In genomic region chr22:20951151-20951931, GRCh38 we compare ENCODE assay signal across 1 cellular context.
TF ChIP-seq lines count a peak whose summit lies in the region.

No MANE protein-coding gene starts in this region.

TF ChIP-seq in HepG2, 621 proteins besides CTCF, POLR2A, EP300 and RAD21 (continues in another document):
- peak; percentile 28; the same call in 1 of the 2 replicates for TF ChIP-seq PITX1 (CRISPR knock-in tag; IDR thresholded peaks at IDR 0.05)
- no peak for TF ChIP-seq HNF4G (IDR thresholded peaks at IDR 0.05; ENCODE audit: borderline replicate concordance, low read depth, low read length)
- TF ChIP-seq HNF4G (CRISPR knock-in tag; IDR thresholded peaks at IDR 0.05; ENCODE audit: borderline replicate concordance, low read depth) = 0 out of 2 replicates have a peak, but pooled peaks have one; percentile 16
- TF ChIP-seq MEIS1 (CRISPR knock-in tag; IDR thresholded peaks at IDR 0.05; ENCODE audit: borderline replicate concordance) = peak; percentile 57; the same call in 1 of the 2 replicates
- TF ChIP-seq TAF1 (CRISPR knock-in tag; IDR thresholded peaks at IDR 0.05) = peak; percentile 4; the same call in 1 of the 2 replicates
- no peak for TF ChIP-seq CREB1 (IDR thresholded peaks at IDR 0.05)
- TF ChIP-seq CREB1 (CRISPR knock-in tag; IDR thresholded peaks at IDR 0.05) = 0 out of 2 replicates have a peak, but pooled peaks have one; percentile 15
- peak; percentile 94 for TF ChIP-seq HNF1A (IDR thresholded peaks at IDR 0.05; ENCODE audit: low read depth)
- peak; percentile 95 for TF ChIP-seq HNF1A (CRISPR knock-in tag; IDR thresholded peaks at IDR 0.05; ENCODE audit: borderline replicate concordance)
- 0 out of 2 replicates have a peak, but pooled peaks have one; percentile 45 for TF ChIP-seq ZNF292 (CRISPR knock-in tag; IDR thresholded peaks at IDR 0.05; ENCODE audit: borderline replicate concordance, low read depth)
- no peak for TF ChIP-seq ZNF512 (CRISPR knock-in tag; IDR thresholded peaks at IDR 0.05)
- TF ChIP-seq, protein P1, sequence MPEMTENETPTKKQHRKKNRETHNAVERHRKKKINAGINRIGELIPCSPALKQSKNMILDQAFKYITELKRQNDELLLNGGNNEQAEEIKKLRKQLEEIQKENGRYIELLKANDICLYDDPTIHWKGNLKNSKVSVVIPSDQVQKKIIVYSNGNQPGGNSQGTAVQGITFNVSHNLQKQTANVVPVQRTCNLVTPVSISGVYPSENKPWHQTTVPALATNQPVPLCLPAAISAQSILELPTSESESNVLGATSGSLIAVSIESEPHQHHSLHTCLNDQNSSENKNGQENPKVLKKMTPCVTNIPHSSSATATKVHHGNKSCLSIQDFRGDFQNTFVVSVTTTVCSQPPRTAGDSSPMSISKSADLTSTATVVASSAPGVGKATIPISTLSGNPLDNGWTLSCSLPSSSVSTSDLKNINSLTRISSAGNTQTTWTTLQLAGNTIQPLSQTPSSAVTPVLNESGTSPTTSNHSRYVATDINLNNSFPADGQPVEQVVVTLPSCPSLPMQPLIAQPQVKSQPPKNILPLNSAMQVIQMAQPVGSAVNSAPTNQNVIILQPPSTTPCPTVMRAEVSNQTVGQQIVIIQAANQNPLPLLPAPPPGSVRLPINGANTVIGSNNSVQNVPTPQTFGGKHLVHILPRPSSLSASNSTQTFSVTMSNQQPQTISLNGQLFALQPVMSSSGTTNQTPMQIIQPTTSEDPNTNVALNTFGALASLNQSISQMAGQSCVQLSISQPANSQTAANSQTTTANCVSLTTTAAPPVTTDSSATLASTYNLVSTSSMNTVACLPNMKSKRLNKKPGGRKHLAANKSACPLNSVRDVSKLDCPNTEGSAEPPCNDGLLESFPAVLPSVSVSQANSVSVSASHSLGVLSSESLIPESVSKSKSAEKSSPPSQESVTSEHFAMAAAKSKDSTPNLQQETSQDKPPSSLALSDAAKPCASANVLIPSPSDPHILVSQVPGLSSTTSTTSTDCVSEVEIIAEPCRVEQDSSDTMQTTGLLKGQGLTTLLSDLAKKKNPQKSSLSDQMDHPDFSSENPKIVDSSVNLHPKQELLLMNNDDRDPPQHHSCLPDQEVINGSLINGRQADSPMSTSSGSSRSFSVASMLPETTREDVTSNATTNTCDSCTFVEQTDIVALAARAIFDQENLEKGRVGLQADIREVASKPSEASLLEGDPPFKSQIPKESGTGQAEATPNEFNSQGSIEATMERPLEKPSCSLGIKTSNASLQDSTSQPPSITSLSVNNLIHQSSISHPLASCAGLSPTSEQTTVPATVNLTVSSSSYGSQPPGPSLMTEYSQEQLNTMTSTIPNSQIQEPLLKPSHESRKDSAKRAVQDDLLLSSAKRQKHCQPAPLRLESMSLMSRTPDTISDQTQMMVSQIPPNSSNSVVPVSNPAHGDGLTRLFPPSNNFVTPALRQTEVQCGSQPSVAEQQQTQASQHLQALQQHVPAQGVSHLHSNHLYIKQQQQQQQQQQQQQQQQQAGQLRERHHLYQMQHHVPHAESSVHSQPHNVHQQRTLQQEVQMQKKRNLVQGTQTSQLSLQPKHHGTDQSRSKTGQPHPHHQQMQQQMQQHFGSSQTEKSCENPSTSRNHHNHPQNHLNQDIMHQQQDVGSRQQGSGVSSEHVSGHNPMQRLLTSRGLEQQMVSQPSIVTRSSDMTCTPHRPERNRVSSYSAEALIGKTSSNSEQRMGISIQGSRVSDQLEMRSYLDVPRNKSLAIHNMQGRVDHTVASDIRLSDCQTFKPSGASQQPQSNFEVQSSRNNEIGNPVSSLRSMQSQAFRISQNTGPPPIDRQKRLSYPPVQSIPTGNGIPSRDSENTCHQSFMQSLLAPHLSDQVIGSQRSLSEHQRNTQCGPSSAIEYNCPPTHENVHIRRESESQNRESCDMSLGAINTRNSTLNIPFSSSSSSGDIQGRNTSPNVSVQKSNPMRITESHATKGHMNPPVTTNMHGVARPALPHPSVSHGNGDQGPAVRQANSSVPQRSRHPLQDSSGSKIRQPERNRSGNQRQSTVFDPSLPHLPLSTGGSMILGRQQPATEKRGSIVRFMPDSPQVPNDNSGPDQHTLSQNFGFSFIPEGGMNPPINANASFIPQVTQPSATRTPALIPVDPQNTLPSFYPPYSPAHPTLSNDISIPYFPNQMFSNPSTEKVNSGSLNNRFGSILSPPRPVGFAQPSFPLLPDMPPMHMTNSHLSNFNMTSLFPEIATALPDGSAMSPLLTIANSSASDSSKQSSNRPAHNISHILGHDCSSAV (CRISPR knock-in tag; IDR thresholded peaks at IDR 0.05; ENCODE audit: borderline replicate concordance) = no peak
- TF ChIP-seq ZKSCAN8 (CRISPR knock-in tag; IDR thresholded peaks at IDR 0.05; ENCODE audit: borderline replicate concordance) = 0 out of 2 replicates have a peak, but pooled peaks have one; percentile 0
- TF ChIP-seq POLR2G (IDR thresholded peaks at IDR 0.05; ENCODE audit: low read depth, low read length) = peak; percentile 69
- TF ChIP-seq, protein P2, sequence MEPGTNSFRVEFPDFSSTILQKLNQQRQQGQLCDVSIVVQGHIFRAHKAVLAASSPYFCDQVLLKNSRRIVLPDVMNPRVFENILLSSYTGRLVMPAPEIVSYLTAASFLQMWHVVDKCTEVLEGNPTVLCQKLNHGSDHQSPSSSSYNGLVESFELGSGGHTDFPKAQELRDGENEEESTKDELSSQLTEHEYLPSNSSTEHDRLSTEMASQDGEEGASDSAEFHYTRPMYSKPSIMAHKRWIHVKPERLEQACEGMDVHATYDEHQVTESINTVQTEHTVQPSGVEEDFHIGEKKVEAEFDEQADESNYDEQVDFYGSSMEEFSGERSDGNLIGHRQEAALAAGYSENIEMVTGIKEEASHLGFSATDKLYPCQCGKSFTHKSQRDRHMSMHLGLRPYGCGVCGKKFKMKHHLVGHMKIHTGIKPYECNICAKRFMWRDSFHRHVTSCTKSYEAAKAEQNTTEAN (CRISPR knock-in tag; conservative IDR thresholded peaks at IDR 0.05) = no peak
- peak; percentile 53; the same call in 1 of the 2 replicates for TF ChIP-seq ONECUT2 (CRISPR knock-in tag; IDR thresholded peaks at IDR 0.05)
- TF ChIP-seq ZNF598 (CRISPR knock-in tag; IDR thresholded peaks at IDR 0.05; ENCODE audit: borderline replicate concordance) = no peak
- TF ChIP-seq ATF1 (CRISPR knock-in tag; IDR thresholded peaks at IDR 0.05) = peak; percentile 35; the same call in 1 of the 2 replicates
- TF ChIP-seq ZNF891 (CRISPR knock-in tag; IDR thresholded peaks at IDR 0.05) = no peak
- TF ChIP-seq, protein P3, sequence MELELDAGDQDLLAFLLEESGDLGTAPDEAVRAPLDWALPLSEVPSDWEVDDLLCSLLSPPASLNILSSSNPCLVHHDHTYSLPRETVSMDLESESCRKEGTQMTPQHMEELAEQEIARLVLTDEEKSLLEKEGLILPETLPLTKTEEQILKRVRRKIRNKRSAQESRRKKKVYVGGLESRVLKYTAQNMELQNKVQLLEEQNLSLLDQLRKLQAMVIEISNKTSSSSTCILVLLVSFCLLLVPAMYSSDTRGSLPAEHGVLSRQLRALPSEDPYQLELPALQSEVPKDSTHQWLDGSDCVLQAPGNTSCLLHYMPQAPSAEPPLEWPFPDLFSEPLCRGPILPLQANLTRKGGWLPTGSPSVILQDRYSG (CRISPR knock-in tag; IDR thresholded peaks at IDR 0.05) = no peak
- no peak for TF ChIP-seq ARNTL (CRISPR knock-in tag; IDR thresholded peaks at IDR 0.05)
- TF ChIP-seq ZNF790 (CRISPR knock-in tag; IDR thresholded peaks at IDR 0.05; ENCODE audit: borderline replicate concordance) = no peak
- TF ChIP-seq, protein P4, sequence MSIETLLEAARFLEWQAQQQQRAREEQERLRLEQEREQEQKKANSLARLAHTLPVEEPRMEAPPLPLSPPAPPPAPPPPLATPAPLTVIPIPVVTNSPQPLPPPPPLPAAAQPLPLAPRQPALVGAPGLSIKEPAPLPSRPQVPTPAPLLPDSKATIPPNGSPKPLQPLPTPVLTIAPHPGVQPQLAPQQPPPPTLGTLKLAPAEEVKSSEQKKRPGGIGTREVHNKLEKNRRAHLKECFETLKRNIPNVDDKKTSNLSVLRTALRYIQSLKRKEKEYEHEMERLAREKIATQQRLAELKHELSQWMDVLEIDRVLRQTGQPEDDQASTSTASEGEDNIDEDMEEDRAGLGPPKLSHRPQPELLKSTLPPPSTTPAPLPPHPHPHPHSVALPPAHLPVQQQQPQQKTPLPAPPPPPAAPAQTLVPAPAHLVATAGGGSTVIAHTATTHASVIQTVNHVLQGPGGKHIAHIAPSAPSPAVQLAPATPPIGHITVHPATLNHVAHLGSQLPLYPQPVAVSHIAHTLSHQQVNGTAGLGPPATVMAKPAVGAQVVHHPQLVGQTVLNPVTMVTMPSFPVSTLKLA (IDR thresholded peaks at IDR 0.05) = no peak
- TF ChIP-seq NFYB (CRISPR knock-in tag; IDR thresholded peaks at IDR 0.05) = no peak
- peak; percentile 91 for TF ChIP-seq HOXD1 (CRISPR knock-in tag; IDR thresholded peaks at IDR 0.05)
- TF ChIP-seq NAIF1 (CRISPR knock-in tag; IDR thresholded peaks at IDR 0.05; ENCODE audit: borderline replicate concordance) = no peak
- 0 out of 2 replicates have a peak, but pooled peaks have one; percentile 43 for TF ChIP-seq REPIN1 (CRISPR knock-in tag; IDR thresholded peaks at IDR 0.05; ENCODE audit: borderline replicate concordance, low read depth)
- peak; percentile 76 for TF ChIP-seq ZNF143 (CRISPR knock-in tag; IDR thresholded peaks at IDR 0.05)
- TF ChIP-seq ZNF883 (CRISPR knock-in tag; IDR thresholded peaks at IDR 0.05; ENCODE audit: not compliant biosample characterization) = no peak
- TF ChIP-seq ZNF30 (CRISPR knock-in tag; IDR thresholded peaks at IDR 0.05) = no peak
- TF ChIP-seq ZNF781 (CRISPR knock-in tag; IDR thresholded peaks at IDR 0.05; ENCODE audit: borderline replicate concordance, not compliant biosample characterization) = peak; percentile 33
- TF ChIP-seq MEIS2 (CRISPR knock-in tag; IDR thresholded peaks at IDR 0.05) = peak; percentile 81; the same call in 1 of the 2 replicates
- TF ChIP-seq HNF4A (CRISPR knock-in tag; IDR thresholded peaks at IDR 0.05) = peak; percentile 45
- TF ChIP-seq SOX5 (CRISPR knock-in tag; IDR thresholded peaks at IDR 0.05; ENCODE audit: borderline replicate concordance) = peak; percentile 62; the same call in 1 of the 2 replicates
- TF ChIP-seq, protein P5, sequence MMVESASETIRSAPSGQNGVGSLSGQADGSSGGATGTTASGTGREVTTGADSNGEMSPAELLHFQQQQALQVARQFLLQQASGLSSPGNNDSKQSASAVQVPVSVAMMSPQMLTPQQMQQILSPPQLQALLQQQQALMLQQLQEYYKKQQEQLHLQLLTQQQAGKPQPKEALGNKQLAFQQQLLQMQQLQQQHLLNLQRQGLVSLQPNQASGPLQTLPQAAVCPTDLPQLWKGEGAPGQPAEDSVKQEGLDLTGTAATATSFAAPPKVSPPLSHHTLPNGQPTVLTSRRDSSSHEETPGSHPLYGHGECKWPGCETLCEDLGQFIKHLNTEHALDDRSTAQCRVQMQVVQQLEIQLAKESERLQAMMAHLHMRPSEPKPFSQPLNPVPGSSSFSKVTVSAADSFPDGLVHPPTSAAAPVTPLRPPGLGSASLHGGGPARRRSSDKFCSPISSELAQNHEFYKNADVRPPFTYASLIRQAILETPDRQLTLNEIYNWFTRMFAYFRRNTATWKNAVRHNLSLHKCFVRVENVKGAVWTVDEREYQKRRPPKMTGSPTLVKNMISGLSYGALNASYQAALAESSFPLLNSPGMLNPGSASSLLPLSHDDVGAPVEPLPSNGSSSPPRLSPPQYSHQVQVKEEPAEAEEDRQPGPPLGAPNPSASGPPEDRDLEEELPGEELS (CRISPR knock-in tag; IDR thresholded peaks at IDR 0.05) = peak; percentile 75
- TF ChIP-seq FOXA1 (IDR thresholded peaks at IDR 0.05) = no peak
- peak; percentile 37; the same call in 1 of the 2 replicates for TF ChIP-seq FOXA1 (CRISPR knock-in tag; IDR thresholded peaks at IDR 0.05)
- no peak for TF ChIP-seq ZBTB46 (CRISPR knock-in tag; IDR thresholded peaks at IDR 0.05; ENCODE audit: borderline replicate concordance)
